9 cellular contexts compared by ENCODE assay signal in genomic region chr12:14167005-14167628, GRCh38.
A peak's percentile ranks its signal among the peaks of the same experiment; 100 is the strongest.
DNase-seq lines count a peak whose midpoint lies in the region; ATAC-seq and TF ChIP-seq lines count a peak whose summit lies in the region.
"Had no signal": no experiment of that assay in that cellular context is flagged by ENCODE, and none has a peak within 500 bp of the region (broad histone marks: within the 10 kb centered on the region; RNA-seq: fewer than 3 reads in every experiment).

No MANE protein-coding gene starts in this region.

- DNase-seq in NCI-H2171 treated with DMSO at 0.1 percent for 48 hours (lab: John Stamatoyannopoulos, UW) (peak; percentile 13), NCI-H2171 (lab: John Stamatoyannopoulos, UW) (no peak), NCI-H82 (lab: John Stamatoyannopoulos, UW) (peak; percentile 76), glomerular endothelial cell (ENCODE audit: extremely low read depth, low read depth, low spot score) (peak; percentile 42), psoas muscle (no peak)
- DNase-seq in activated naive CD4-positive, alpha-beta T cell treated with anti-CD3 and anti-CD28 coated beads, Interleukin-2, amount 10 ng/mL, durations not matched to agents 7 days and 5 days: peak; percentile 54

- H3K4me3 Mint-ChIP-seq in activated naive CD4-positive, alpha-beta T cell treated with anti-CD3 and anti-CD28 coated beads, Interleukin-2, amount 10 ng/mL, durations not matched to agents 7 days and 5 days: no peak overlapping the region
- H3K4me3 Mint-ChIP-seq: dendritic cell treated with granulocyte-macrophage colony-stimulating factor and Interleukin-4, amounts not matched to agents 40 ng/mL and 50 ng/mL, for 4 days had no signal

- no peaks in the 10 kb centered on the region for H3K4me1 ChIP-seq in psoas muscle

- H3K27me3 ChIP-seq in psoas muscle (ENCODE audit: insufficient read depth in 3 of 3, low read length in 2 of 3): peaks cover 0 to 4% (median 0%) of the 10 kb centered on the region in 3 donors

- no peaks in the 10 kb centered on the region for H3K9me3 ChIP-seq in psoas muscle

- TF ChIP-seq CTCF in psoas muscle (IDR thresholded peaks at IDR 0.05): peak; percentile 82

- CTCF ChIA-PET in activated naive CD4-positive, alpha-beta T cell treated with anti-CD3 and anti-CD28 coated beads, Interleukin-2, amount 10 ng/mL, durations not matched to agents 7 days and 5 days (lab: Charles Lee): interaction anchor here (0.8 to 1.9 kb wide), 12 partner anchors 18 to 911 kb away, joined by 3 to 16 read pairs (median 3); no protein-coding TSS in a partner anchor

- H3K27ac Mint-ChIP-seq in activated naive CD4-positive, alpha-beta T cell treated with anti-CD3 and anti-CD28 coated beads, Interleukin-2, amount 10 ng/mL, durations not matched to agents 7 days and 5 days: no peak overlapping the region
- H3K27ac Mint-ChIP-seq: dendritic cell treated with granulocyte-macrophage colony-stimulating factor and Interleukin-4, amounts not matched to agents 40 ng/mL and 50 ng/mL, for 4 days had no signal

- intact Hi-C loops in psoas muscle (cut with DNase I): loop anchor here (5.0 to 10.0 kb wide), 4 partner anchors 305 to 890 kb away; no protein-coding TSS in a partner anchor

- ATAC-seq in HG03175 (IDR thresholded peaks at IDR 0.05; ENCODE audit: unreplicated experiment) (peak; percentile 46), psoas muscle (peak in 1 of 4 donors; percentile 46), HG03439 (IDR thresholded peaks at IDR 0.05; ENCODE audit: unreplicated experiment) (no peak)

- peaks cover 4% of the 10 kb centered on the region for H3K27me3 Mint-ChIP-seq in activated naive CD4-positive, alpha-beta T cell treated with anti-CD3 and anti-CD28 coated beads, Interleukin-2, amount 10 ng/mL, durations not matched to agents 7 days and 5 days

- 2 to 7% (median 3%) methylated on average over 4 of the region's 4 CpGs for WGBS in psoas muscle, 3 donors

- no peaks in the 10 kb centered on the region for H3K36me3 ChIP-seq in psoas muscle (ENCODE audit: insufficient read depth in 1 of 2, low read depth in 1 of 2)

- H3K36me3 Mint-ChIP-seq in activated naive CD4-positive, alpha-beta T cell treated with anti-CD3 and anti-CD28 coated beads, Interleukin-2, amount 10 ng/mL, durations not matched to agents 7 days and 5 days: no peaks in the 10 kb centered on the region

- H3K27ac ChIP-seq in psoas muscle: no peak overlapping the region

- H3K9me3 Mint-ChIP-seq in activated naive CD4-positive, alpha-beta T cell treated with anti-CD3 and anti-CD28 coated beads, Interleukin-2, amount 10 ng/mL, durations not matched to agents 7 days and 5 days: no peaks in the 10 kb centered on the region
- H3K9me3 Mint-ChIP-seq: dendritic cell treated with granulocyte-macrophage colony-stimulating factor and Interleukin-4, amounts not matched to agents 40 ng/mL and 50 ng/mL, for 4 days had no signal

- H3K4me3 ChIP-seq in psoas muscle: no peak overlapping the region

- no peaks in the 10 kb centered on the region for H3K4me1 Mint-ChIP-seq in activated naive CD4-positive, alpha-beta T cell treated with anti-CD3 and anti-CD28 coated beads, Interleukin-2, amount 10 ng/mL, durations not matched to agents 7 days and 5 days

Comparison
In these comparisons a context has a peak if more than half of its experiments do, and no peak if none do; other contexts are left out.
1. DNase-seq: peak in NCI-H2171 treated with DMSO at 0.1 percent for 48 hours (single experiment), NCI-H82 (single experiment), activated naive CD4-positive, alpha-beta T cell treated with anti-CD3 and anti-CD28 coated beads, Interleukin-2, amount 10 ng/mL, durations not matched to agents 7 days and 5 days (single experiment) and glomerular endothelial cell (single experiment); none in NCI-H2171 (single experiment) and psoas muscle (0 of 2).